In genomic region chr20:9488063-9488462, GRCh38 we compare ENCODE assay signal across 17 cellular contexts. TPM values are rescaled to one million over a fixed set of nuclear protein-coding genes. Genes with fewer than 3 reads are reported as not detected.
DNase-seq lines count a peak whose midpoint lies in the region; ATAC-seq lines count a peak whose summit lies in the region.
"Had no signal": no experiment of that assay in that cellular context is flagged by ENCODE, and none has a peak within 500 bp of the region (broad histone marks: within the 10 kb centered on the region; RNA-seq: fewer than 3 reads in every experiment).

No MANE protein-coding gene starts in this region.

- DNase-seq in COLO829 (ENCODE audit: low spot score) (peak; percentile 60), M059J (ENCODE audit: low read depth) (peak; percentile 37), cerebellar cortex (ENCODE audit: low spot score) (peak; percentile 26), sciatic nerve (ENCODE audit: low spot score) (no peak), OCI-M2 (lab: John Stamatoyannopoulos, UW; ENCODE audit: unreplicated experiment) (no peak)
- DNase-seq in activated CD8-positive, alpha-beta memory T cell treated with anti-CD3 and anti-CD28 coated beads for 24 hours, result no peak
- DNase-seq: Caco-2, DMS53, NCI-H1105 treated with DMSO at 0.1 percent for 48 hours, NCI-H187 treated with DMSO at 0.1 percent for 48 hours, NCI-H524 treated with DMSO at 0.1 percent for 48 hours, Peyer's patch, SIG-M5 had no signal

- intact Hi-C loops in sciatic nerve (cut with DNase I), result no loop called here

- ATAC-seq in sciatic nerve, result peak; percentile 41
- ATAC-seq in GM21619 (IDR thresholded peaks at IDR 0.05; ENCODE audit: unreplicated experiment), result no peak
- no peak for ATAC-seq in HG03342 (IDR thresholded peaks at IDR 0.05; ENCODE audit: unreplicated experiment)
- ATAC-seq: HCT116 had no signal

RNA-seq across cellular contexts. Expression of gene LAMP5, which starts 26.3 kb away (rescaled TPM):
- 0.12 and 0.54 TPM in 2 replicates for total RNA-seq in M059J (2014; rRNA removed; shearing (Covaris generic))
- 1.6 TPM for total RNA-seq in sciatic nerve
- total RNA-seq: Caco-2, HT-29, Peyer's patch had no signal

Comparison
In these comparisons a context has a peak if more than half of its experiments do, and no peak if none do; other contexts are left out.
1. DNase-seq: peak in COLO829 (single experiment), M059J (single experiment) and cerebellar cortex (single experiment); none in sciatic nerve (single experiment), OCI-M2 (single experiment) and activated CD8-positive, alpha-beta memory T cell treated with anti-CD3 and anti-CD28 coated beads for 24 hours (single experiment).